In genomic region chr2:118086024-118086633, GRCh38 we compare ENCODE assay signal across 16 cellular contexts. TPM values are rescaled to one million over a fixed set of nuclear protein-coding genes. Genes with fewer than 3 reads are reported as not detected.
A peak's percentile ranks its signal among the peaks of the same experiment; 100 is the strongest.
DNase-seq lines count a peak whose midpoint lies in the region; ATAC-seq, FAIRE-seq and TF ChIP-seq lines count a peak whose summit lies in the region.
"Had no signal": no experiment of that assay in that cellular context is flagged by ENCODE, and none has a peak within 500 bp of the region (broad histone marks: within the 10 kb centered on the region; RNA-seq: fewer than 3 reads in every experiment).

No MANE protein-coding gene starts in this region.

- H3K4me2 ChIP-seq in A549 (0 out of 3 replicates have a peak overlapping the region, but pooled peaks have one; percentile 18), Loucy (ENCODE audit: low read depth, low read length, poor library complexity, severe bottlenecking) (peak overlapping the region; percentile 89)

- FAIRE-seq in A549 (lab: Jason Lieb, UNC) = no peak
- no peak for FAIRE-seq in pancreas (lab: Jason Lieb, UNC)
- FAIRE-seq: HTR-8/SVneo had no signal

- intact Hi-C loops in body of pancreas (cut with DNase I) (no loop called here), pancreas (cut with DNase I) (no loop called here)

- peaks cover 22% of the 10 kb centered on the region for H4K20me1 ChIP-seq in Loucy (ENCODE audit: insufficient read depth, low read length, poor library complexity, severe bottlenecking)

- H3K9me3 ChIP-seq in A549 (no peaks in the 10 kb centered on the region), Loucy (ENCODE audit: insufficient read depth, low read depth, low read length) (no peaks in the 10 kb centered on the region), body of pancreas (no peaks in the 10 kb centered on the region), pancreas (no peaks in the 10 kb centered on the region)
- H3K9me3 ChIP-seq: BLaER1, Caco-2 had no signal

- no peak for ATAC-seq in A549
- ATAC-seq in body of pancreas = no peak
- ATAC-seq in pancreas = no peak
- ATAC-seq in GM21526 (IDR thresholded peaks at IDR 0.05; ENCODE audit: low FRiP score, unreplicated experiment) = no peak

- no peak for TF ChIP-seq EP300 in A549 (IDR thresholded peaks at IDR 0.05)

- H3K9me2 ChIP-seq in Loucy (replicated peaks; ENCODE audit: low read depth, low read length) = no peaks in the 10 kb centered on the region

- H3K27ac ChIP-seq in A549 (no peak overlapping the region), body of pancreas (peak overlapping the region; percentile 5 to 92 (median 76)), pancreas (peak overlapping the region in 3 of 4 donors; percentile 2 to 94 (median 90)), substantia nigra (ENCODE audit: low read depth, low read length, poor library complexity, severe bottlenecking) (no peak overlapping the region)
- H3K27ac ChIP-seq: 22Rv1, BLaER1, GM23248 had no signal

- TF ChIP-seq CTCF in A549 (IDR thresholded peaks at IDR 0.05) (no peak), Loucy (conservative IDR thresholded peaks at IDR 0.05; ENCODE audit: low read length) (no peak), body of pancreas (IDR thresholded peaks at IDR 0.05) (no peak), pancreas (IDR thresholded peaks at IDR 0.05) (no peak)

- TF ChIP-seq POLR2A in A549 (IDR thresholded peaks at IDR 0.05; ENCODE audit: low read length) (no peak), body of pancreas (IDR thresholded peaks at IDR 0.05) (no peak)

- no peak for TF ChIP-seq RAD21 in A549 (conservative IDR thresholded peaks at IDR 0.05 in 1 of 2, IDR thresholded peaks at IDR 0.05 in 1 of 2)

- H3K9ac ChIP-seq in Loucy (ENCODE audit: low read depth, low read length, poor library complexity, severe bottlenecking) = peak overlapping the region; percentile 22
- H3K9ac ChIP-seq: BLaER1, GM23248 had no signal

- H3F3A ChIP-seq in Loucy (ENCODE audit: low read depth) = no peaks in the 10 kb centered on the region

- POLR2A ChIA-PET in A549 (lab: Yijun Ruan, JAX) = no interaction called here

- H2AFZ ChIP-seq in Loucy (ENCODE audit: low read length) = no peak overlapping the region
- H2AFZ ChIP-seq: GM23248 had no signal

- no peaks in the 10 kb centered on the region for H3K36me3 ChIP-seq in Loucy (ENCODE audit: insufficient read depth, low read length)
- no peaks in the 10 kb centered on the region for H3K36me3 ChIP-seq in body of pancreas (replicated peaks in 1 of 2; ENCODE audit: insufficient read depth in 1 of 2, low read depth in 2 of 2)
- no peaks in the 10 kb centered on the region for H3K36me3 ChIP-seq in pancreas
- H3K36me3 ChIP-seq: BLaER1 had no signal

- CTCF ChIA-PET in A549 (lab: Yijun Ruan, JAX) = interaction anchor here (0.9 kb wide), 1 partner anchor 10 kb away, joined by 4 read pairs; no protein-coding TSS in a partner anchor

- 59% methylated on average over 3 of the region's 3 CpGs for WGBS in A549 (ENCODE audit: missing lambda C conversion rate)
- 20 to 23% methylated on average over 3 of the region's 3 CpGs for WGBS in body of pancreas, 2 donors
- WGBS in pancreas, 2 donors = 22 to 28% methylated on average over 3 of the region's 3 CpGs

- H3K4me1 ChIP-seq in A549 = peaks cover 29% of the 10 kb centered on the region
- peaks cover 41% of the 10 kb centered on the region for H3K4me1 ChIP-seq in Loucy (ENCODE audit: insufficient read depth, low read length, poor library complexity, severe bottlenecking)
- H3K4me1 ChIP-seq in body of pancreas = peaks cover 54% of the 10 kb centered on the region
- peaks cover 26 to 47% (median 34%) of the 10 kb centered on the region in 3 donors for H3K4me1 ChIP-seq in pancreas

- peaks cover 35% of the 10 kb centered on the region for H3K79me2 ChIP-seq in Loucy (ENCODE audit: insufficient read depth, low read length)

- no peaks in the 10 kb centered on the region for H3K27me3 ChIP-seq in Loucy (ENCODE audit: insufficient read depth, low read length, poor library complexity, severe bottlenecking)
- H3K27me3 ChIP-seq in body of pancreas = no peaks in the 10 kb centered on the region
- no peaks in the 10 kb centered on the region for H3K27me3 ChIP-seq in pancreas
- H3K27me3 ChIP-seq: BLaER1 had no signal

- H3K4me3 ChIP-seq in A549 = no peak overlapping the region
- peak overlapping the region; percentile 90 for H3K4me3 ChIP-seq in Loucy (ENCODE audit: low read length, poor library complexity, severe bottlenecking)
- no peak overlapping the region for H3K4me3 ChIP-seq in body of pancreas
- H3K4me3 ChIP-seq in pancreas = no peak overlapping the region
- H3K4me3 ChIP-seq: BLaER1, GM23248 had no signal

- no peak for DNase-seq in A549 (ENCODE audit: low read depth in 1 of 2, low spot score in 1 of 2)
- no peak for DNase-seq in body of pancreas
- DNase-seq in pancreas = no peak
- DNase-seq in activated CD4-positive, alpha-beta T cell treated with anti-CD3 and anti-CD28 coated beads, Interleukin-2, amount 50 U/mL, for 1 hour = no peak
- no peak for DNase-seq in dedifferentiated amniotic fluid mesenchymal stem cell (ENCODE audit: extremely low spot score)
- DNase-seq in substantia nigra (lab: John Stamatoyannopoulos, UW) = no peak
- DNase-seq: AML-193; Caco-2; CD8-positive, alpha-beta memory T cell; DMS 273 treated with DMSO at 0.1 percent for 48 hours; GM23248 had no signal

TF ChIP-seq in A549, 52 proteins besides CTCF, POLR2A, EP300 and RAD21:
- TF ChIP-seq FOXS1 (CRISPR knock-in tag; IDR thresholded peaks at IDR 0.05) = no peak
- TF ChIP-seq ZSCAN20 (CRISPR knock-in tag; IDR thresholded peaks at IDR 0.05) = no peak
- no peak for TF ChIP-seq RFX5 (IDR thresholded peaks at IDR 0.05)
- no peak for TF ChIP-seq RNF2 (IDR thresholded peaks at IDR 0.05; ENCODE audit: borderline replicate concordance, low read depth)
- no peak for TF ChIP-seq SREBF2 (IDR thresholded peaks at IDR 0.05)
- TF ChIP-seq CBX2 (IDR thresholded peaks at IDR 0.05; ENCODE audit: borderline replicate concordance, low read depth) = no peak
- no peak for TF ChIP-seq HMGXB4 (CRISPR knock-in tag; IDR thresholded peaks at IDR 0.05; ENCODE audit: borderline replicate concordance)

RNA-seq across cellular contexts. Expression of gene INSIG2, which starts 2.1 kb away (rescaled TPM):
- polyA plus RNA-seq in A549 (2011; rRNA removed) (23.4 and 25.2 TPM in 2 replicates), A549 (2017; fragmentation: RNase III; extraction: RNeasy Plus Mini Kit Qiagen cat#74134 plus additional on column Dnase treatment) (10.2 to 13.8 TPM (median 12.1 TPM) in 3 replicates), pancreas (10 to 100 TPM in 1 of 2 donors, 1 to 10 TPM in 1; 7.9 to 15.6 TPM)
- polyA plus RNA-seq in A549 (2012; cell fraction: cytosol; rRNA removed) = 6.1 and 6.3 TPM in 2 replicates
- polyA plus RNA-seq in A549 (2012; cell fraction: nucleus; rRNA removed) = 2.1 and 5.0 TPM in 2 replicates
- 6.6 and 6.7 TPM in 2 replicates for polyA minus RNA-seq in A549 (2011; rRNA and poly(A)+ RNA removed)
- total RNA-seq in body of pancreas (10 to 100 TPM in 1 of 2 donors, 1 to 10 TPM in 1; 3.6 to 25.4 TPM), pancreas (10 to 100 TPM in 5 of 6 donors, 1 to 10 TPM in 1; 8.2 to 23.0 (median 14.2) TPM)

Comparison
In these comparisons a context has a peak if more than half of its experiments do, and no peak if none do; other contexts are left out.
1. H3K27ac ChIP-seq: peak in body of pancreas (4 of 4) and pancreas (3 of 4); none in A549 (0 of 2) and substantia nigra (single experiment).